22 cellular contexts compared by ENCODE assay signal in genomic region chr12:100796616-100797015, GRCh38. TPM values are rescaled to one million over a fixed set of nuclear protein-coding genes. Genes with fewer than 3 reads are reported as not detected.
A peak's percentile ranks its signal among the peaks of the same experiment; 100 is the strongest.
DNase-seq lines count a peak whose midpoint lies in the region; ATAC-seq and TF ChIP-seq lines count a peak whose summit lies in the region.
"Had no signal": no experiment of that assay in that cellular context is flagged by ENCODE, and none has a peak within 500 bp of the region (broad histone marks: within the 10 kb centered on the region; RNA-seq: fewer than 3 reads in every experiment).

No MANE protein-coding gene starts in this region.

- H2AFZ ChIP-seq in IMR-90 (replicated peaks; ENCODE audit: low read length, poor library complexity) (no peak overlapping the region), smooth muscle cell (ENCODE audit: low read depth) (no peak overlapping the region)

- no TSS peak for BruUV-seq in IMR-90 (replicated peaks; lab: Mats Ljungman, UMichigan)

- peaks cover 14% of the 10 kb centered on the region for H3K27me3 Mint-ChIP-seq in brain
- peaks cover 15% of the 10 kb centered on the region for H3K27me3 Mint-ChIP-seq in activated CD4-positive, alpha-beta T cell treated with anti-CD3 and anti-CD28 coated beads for 36 hours

- peak overlapping the region in 1 of 5 experiments; percentile 59 for H3K27ac Mint-ChIP-seq in brain
- no peak overlapping the region for H3K27ac Mint-ChIP-seq in activated CD4-positive, alpha-beta T cell treated with anti-CD3 and anti-CD28 coated beads for 36 hours
- H3K27ac Mint-ChIP-seq: CD8-positive, alpha-beta T cell had no signal

- peak overlapping the region; percentile 72 for H3K4me2 ChIP-seq in IMR-90 (ENCODE audit: low read depth, low read length)
- H3K4me2 ChIP-seq in smooth muscle cell = peak overlapping the region; percentile 88

- no peak for TF ChIP-seq CTCF in IMR-90 (conservative IDR thresholded peaks at IDR 0.05; ENCODE audit: low read depth, low read length)
- TF ChIP-seq CTCF in brain (conservative IDR thresholded peaks at IDR 0.05) = no peak
- TF ChIP-seq CTCF in smooth muscle cell (IDR thresholded peaks at IDR 0.05; ENCODE audit: borderline replicate concordance, insufficient read depth, poor library complexity, severe bottlenecking) = no peak

- peak overlapping the region; percentile 51; the same call in 1 of the 2 replicates for H3K56ac ChIP-seq in IMR-90 (ENCODE audit: extremely low read depth, insufficient read depth, low read length)

- peaks cover 0 to 2% (median 0%) of the 10 kb centered on the region in 5 experiments for H3K9me3 Mint-ChIP-seq in brain
- H3K9me3 Mint-ChIP-seq in activated CD4-positive, alpha-beta T cell treated with anti-CD3 and anti-CD28 coated beads for 36 hours (ENCODE audit: low read depth) = no peaks in the 10 kb centered on the region

- WGBS in IMR-90 (ENCODE audit: extremely low coverage in 2 of 2, insufficient read length in 1 of 2), 2 experiments = no CpG with 5 or more reads among the region's 3 CpGs
- 64% methylated on average over 3 of the region's 3 CpGs for WGBS in smooth muscle cell (ENCODE audit: low lambda C conversion rate)

- no peak overlapping the region; the same call in 1 of the 2 replicates for H4K91ac ChIP-seq in IMR-90 (ENCODE audit: insufficient read depth, low read depth, low read length)

- H3K4ac ChIP-seq in IMR-90 (ENCODE audit: low read depth, low read length) = no peak overlapping the region

- peak overlapping the region; percentile 68 for H3K18ac ChIP-seq in IMR-90 (ENCODE audit: low read depth, low read length)

- H3K9me1 ChIP-seq in IMR-90 (ENCODE audit: insufficient read depth, low read length) = peaks cover 5% of the 10 kb centered on the region; the same call in 1 of the 2 replicates

- H3K4me3 Mint-ChIP-seq in brain = peak overlapping the region; percentile 48 to 90 (median 84)
- no peak overlapping the region for H3K4me3 Mint-ChIP-seq in activated CD4-positive, alpha-beta T cell treated with anti-CD3 and anti-CD28 coated beads for 36 hours
- H3K4me3 Mint-ChIP-seq: CD8-positive, alpha-beta T cell had no signal

- no peak overlapping the region for H2AK5ac ChIP-seq in IMR-90 (ENCODE audit: low read depth, low read length)

- no peak for ATAC-seq in IMR-90 (ENCODE audit: low read depth)
- ATAC-seq in activated CD4-positive, alpha-beta T cell treated with anti-CD3 and anti-CD28 coated beads for 36 hours = no peak
- ATAC-seq: CD8-positive, alpha-beta T cell; HCT116 had no signal

- TF ChIP-seq POLR2A in IMR-90 (IDR thresholded peaks at IDR 0.05; ENCODE audit: low read depth, low read length) = no peak

- H3K36me3 ChIP-seq in IMR-90 (ENCODE audit: control insufficient read depth, insufficient read depth, low read length) = peaks cover 2% of the 10 kb centered on the region; the same call in 1 of the 2 replicates
- H3K36me3 ChIP-seq in smooth muscle cell (ENCODE audit: low read depth) = no peaks in the 10 kb centered on the region

- POLR2A ChIA-PET in IMR-90 (lab: Charles Lee; ENCODE audit: unreplicated experiment) = no interaction called here
- POLR2A ChIA-PET in activated CD4-positive, alpha-beta T cell treated with anti-CD3 and anti-CD28 coated beads for 36 hours (lab: Charles Lee) = no interaction called here

- H2BK20ac ChIP-seq in IMR-90 (ENCODE audit: low read depth, low read length) = no peak overlapping the region

- CTCF ChIA-PET in IMR-90 (lab: Yijun Ruan, JAX) = interaction anchor here (0.7 kb wide), 1 partner anchor 255 kb away, joined by 3 read pairs; no protein-coding TSS in a partner anchor
- CTCF ChIA-PET in activated CD4-positive, alpha-beta T cell treated with anti-CD3 and anti-CD28 coated beads for 36 hours (lab: Charles Lee) = interaction anchor here (0.6 kb wide), 1 partner anchor 293 kb away, joined by 5 read pairs; no protein-coding TSS in a partner anchor

- DNase-seq in IMR-90 (no peak), inferior parietal cortex (ENCODE audit: extremely low spot score) (peak; percentile 66), smooth muscle cell (lab: John Stamatoyannopoulos, UW; ENCODE audit: unreplicated experiment) (no peak), COR-L47 (lab: John Stamatoyannopoulos, UW) (no peak), anterior cingulate cortex (lab: John Stamatoyannopoulos, UW) (no peak), ecto neural progenitor cell (ENCODE audit: low spot score) (no peak)
- DNase-seq in activated CD4-positive, alpha-beta T cell treated with anti-CD3 and anti-CD28 coated beads for 36 hours = no peak
- DNase-seq: AML-193; Calu3; CD8-positive, alpha-beta T cell; DMS153; MV-4-11; NCI-H1105 treated with DMSO at 0.1 percent for 48 hours; NCI-H2029 treated with DMSO at 0.1 percent for 48 hours; NCI-H2171; NCI-H345; NCI-H524 treated with DMSO at 0.1 percent for 48 hours; NCI-H82; Right ventricle myocardium superior had no signal

- in situ Hi-C loops in IMR-90 (cut with MboI; ENCODE audit: low sequenced_read_pairs) = no loop called here

- peaks cover 0 to 5% of the 10 kb centered on the region in 2 experiments; a peak in 1 of 4 replicates for H3K79me1 ChIP-seq in IMR-90 (ENCODE audit: low read depth in 1 of 2, low read length in 2 of 2)

- dilution Hi-C loops in IMR-90 (cut with HindIII; ENCODE audit: low sequenced_read_pairs, unreplicated experiment) = no loop called here

- no peak for TF ChIP-seq RAD21 in IMR-90 (IDR thresholded peaks at IDR 0.05; ENCODE audit: low read length)

- peaks cover 20% of the 10 kb centered on the region for H3K4me1 ChIP-seq in IMR-90 (ENCODE audit: control insufficient read depth, insufficient read depth, low read length)
- peaks cover 35% of the 10 kb centered on the region for H3K4me1 ChIP-seq in smooth muscle cell (ENCODE audit: low read depth)

- no peak overlapping the region for H3K14ac ChIP-seq in IMR-90 (replicated peaks; ENCODE audit: low read depth, low read length)

- H3F3A ChIP-seq in smooth muscle cell (ENCODE audit: low read depth) = peaks cover 54% of the 10 kb centered on the region

- no peaks in the 10 kb centered on the region for H4K20me1 ChIP-seq in IMR-90 (ENCODE audit: insufficient read depth, low read length)
- H4K20me1 ChIP-seq in smooth muscle cell (ENCODE audit: low read depth) = no peaks in the 10 kb centered on the region

- no peak overlapping the region for H4K5ac ChIP-seq in IMR-90 (ENCODE audit: low read depth, low read length)

- H3K4me1 Mint-ChIP-seq in brain = peaks cover 60% of the 10 kb centered on the region
- H3K4me1 Mint-ChIP-seq in activated CD4-positive, alpha-beta T cell treated with anti-CD3 and anti-CD28 coated beads for 36 hours = no peaks in the 10 kb centered on the region

- intact Hi-C loops in IMR-90 (cut with micrococcal nuclease) = loop anchor here (5.0 kb wide), 1 partner anchor 116 kb away; no protein-coding TSS in a partner anchor
- intact Hi-C loops in activated CD4-positive, alpha-beta T cell treated with anti-CD3 and anti-CD28 coated beads for 36 hours (cut with DNase I, micrococcal nuclease) = no loop called here

- H2BK15ac ChIP-seq in IMR-90 (ENCODE audit: low read depth, low read length) = no peak overlapping the region

- H2BK5ac ChIP-seq in IMR-90 (ENCODE audit: low read depth, low read length, poor library complexity, severe bottlenecking) = peak overlapping the region; percentile 69

- H3K27ac ChIP-seq in IMR-90 (ENCODE audit: insufficient read depth, low read length) = peak overlapping the region; percentile 31; the same call in 1 of the 2 replicates
- H3K27ac ChIP-seq in smooth muscle cell (ENCODE audit: low read depth) = peak overlapping the region; percentile 94

- H3K4me3 ChIP-seq in IMR-90 (ENCODE audit: insufficient read depth, low read depth, low read length) (peak overlapping the region; percentile 49), smooth muscle cell (peak overlapping the region; percentile 47)

- H3K23ac ChIP-seq in IMR-90 (ENCODE audit: low read depth, low read length) = peak overlapping the region; percentile 36; the same call in 1 of the 2 replicates

- H3K27me3 ChIP-seq in IMR-90 (ENCODE audit: control insufficient read depth, insufficient read depth, low read length) (no peaks in the 10 kb centered on the region), smooth muscle cell (ENCODE audit: low read depth) (no peaks in the 10 kb centered on the region)

- peak overlapping the region in 1 of 2 experiments; percentile 75; a peak in 1 of 4 replicates for H4K8ac ChIP-seq in IMR-90 (ENCODE audit: low read depth in 2 of 2, low read length in 2 of 2)

- H2BK120ac ChIP-seq in IMR-90 (ENCODE audit: low read depth, low read length) = peak overlapping the region; percentile 57; the same call in 1 of the 2 replicates

- H3K9ac ChIP-seq in IMR-90 (ENCODE audit: low read depth, low read length) (peak overlapping the region; percentile 61; the same call in 1 of the 2 replicates), smooth muscle cell (ENCODE audit: low read depth) (peak overlapping the region; percentile 80)

- H3K79me2 ChIP-seq in smooth muscle cell (ENCODE audit: low read depth) = peaks cover 14% of the 10 kb centered on the region

- H3K36me3 Mint-ChIP-seq in brain = no peaks in the 10 kb centered on the region
- H3K36me3 Mint-ChIP-seq in activated CD4-positive, alpha-beta T cell treated with anti-CD3 and anti-CD28 coated beads for 36 hours (ENCODE audit: low read depth) = no peaks in the 10 kb centered on the region
- H3K36me3 Mint-ChIP-seq: CD8-positive, alpha-beta T cell had no signal

- no peak overlapping the region for H2AK9ac ChIP-seq in IMR-90 (replicated peaks; ENCODE audit: low read depth, low read length, poor library complexity)

- H3K9me3 ChIP-seq in IMR-90 (ENCODE audit: control insufficient read depth, insufficient read depth, low read length) = no peaks in the 10 kb centered on the region
- no peaks in the 10 kb centered on the region for H3K9me3 ChIP-seq in smooth muscle cell (replicated peaks; ENCODE audit: low read depth)

TF ChIP-seq in IMR-90, 13 proteins besides CTCF, POLR2A, EP300 and RAD21 (continues in another document):
- TF ChIP-seq RFX5 (IDR thresholded peaks at IDR 0.05; ENCODE audit: low read depth, low read length) = no peak
- TF ChIP-seq RCOR1 (IDR thresholded peaks at IDR 0.05; ENCODE audit: insufficient replicate concordance, low read length) = no peak
- no peak for TF ChIP-seq MAFK (IDR thresholded peaks at IDR 0.05; ENCODE audit: low read depth, low read length)
- TF ChIP-seq CHD1 (IDR thresholded peaks at IDR 0.05; ENCODE audit: low read depth, low read length) = no peak

RNA-seq across cellular contexts. Expression of gene ANO4, which starts 2.0 kb away (rescaled TPM):
- total RNA-seq in IMR-90 (2012; rRNA removed) = 7.2 and 10.2 TPM in 2 replicates
- 3.2 and 4.7 TPM in 2 replicates for polyA plus RNA-seq in IMR-90 (2012; rRNA removed)
- 1.4 and 1.9 TPM in 2 replicates for polyA plus RNA-seq in IMR-90 (2012; cell fraction: cytosol; rRNA removed)
- 1.1 and 6.1 TPM in 2 replicates for polyA plus RNA-seq in IMR-90 (2012; cell fraction: nucleus; rRNA removed; ENCODE audit: low replicate concordance)
- polyA plus RNA-seq in brain (ENCODE audit: insufficient read depth, low read depth, low replicate concordance) = 9.0 TPM
- 49.0 and 51.7 TPM in 2 replicates for total RNA-seq in smooth muscle cell
- 25.6 and 27.3 TPM in 2 replicates for polyA plus RNA-seq in smooth muscle cell
- total RNA-seq in activated CD4-positive, alpha-beta T cell treated with anti-CD3 and anti-CD28 coated beads for 36 hours = not detected
- total RNA-seq: A172; CD8-positive, alpha-beta T cell; Right ventricle myocardium superior had no signal
